Comparison of ENCODE assay signal across 9 cellular contexts in the genomic region with DNA sequence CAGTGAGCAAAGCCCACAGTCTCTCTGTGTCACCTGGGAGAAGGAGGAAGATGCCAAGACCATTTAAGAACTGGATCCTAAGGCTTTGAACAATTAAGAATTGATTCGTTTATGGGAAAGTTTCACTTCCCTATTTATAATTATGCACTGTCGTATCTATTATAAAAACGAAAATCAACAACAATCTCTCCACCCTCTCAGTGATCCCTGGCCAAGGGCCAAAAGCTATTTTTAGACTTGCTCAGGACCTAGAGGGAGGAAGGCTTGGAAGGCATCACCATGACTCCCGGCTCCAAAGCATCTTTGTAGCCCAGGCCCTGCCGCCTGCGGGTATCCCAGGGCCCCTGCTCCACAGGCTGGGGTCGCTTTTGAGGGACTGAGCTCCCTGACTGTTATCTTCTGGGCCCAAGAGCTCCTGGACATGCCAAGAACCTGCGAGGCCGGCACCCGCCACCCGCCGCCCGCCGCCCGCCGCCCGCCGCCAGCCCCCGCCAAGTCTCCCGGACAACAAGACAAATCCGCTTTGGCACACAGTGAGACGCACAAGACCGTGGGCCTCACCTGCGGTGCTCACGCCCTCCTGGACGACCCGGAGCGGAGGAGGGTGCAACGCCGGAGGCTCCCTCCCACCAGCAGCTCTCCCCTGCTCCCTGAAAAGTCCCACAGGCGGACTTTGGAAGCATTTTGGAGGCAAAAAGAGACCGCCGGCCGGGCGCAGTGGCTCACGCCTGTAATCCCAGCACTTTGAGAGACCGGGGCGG. TPM values are rescaled to one million over a fixed set of nuclear protein-coding genes. Genes with fewer than 3 reads are reported as not detected.
A peak's percentile ranks its signal among the peaks of the same experiment; 100 is the strongest.
DNase-seq lines count a peak whose midpoint lies in the region; ATAC-seq lines count a peak whose summit lies in the region.
"Had no signal": no experiment of that assay in that cellular context is flagged by ENCODE, and none has a peak within 500 bp of the region (broad histone marks: within the 10 kb centered on the region; RNA-seq: fewer than 3 reads in every experiment).

No MANE protein-coding gene starts in this region.

- H3K27me3 Mint-ChIP-seq in activated CD4-positive, alpha-beta T cell treated with anti-CD3 and anti-CD28 coated beads for 36 hours, result peaks cover 33% of the 10 kb centered on the region

- H3K4me3 ChIP-seq in ectodermal cell (ENCODE audit: insufficient read depth, low read depth, low read length), result peak overlapping the region; percentile 65

- 6 to 7% methylated on average over 37 to 38 of the region's 38 CpGs for WGBS in ectodermal cell, 2 experiments

- peaks cover 16% of the 10 kb centered on the region for H3K4me1 ChIP-seq in ectodermal cell (ENCODE audit: control insufficient read depth, insufficient read depth, low read length)

- ATAC-seq in activated CD4-positive, alpha-beta T cell treated with anti-CD3 and anti-CD28 coated beads for 36 hours, result no peak
- ATAC-seq in HG02571 (IDR thresholded peaks at IDR 0.05; ENCODE audit: unreplicated experiment), result no peak

- H3K27ac ChIP-seq in ectodermal cell (ENCODE audit: insufficient read depth, low read depth, low read length, poor library complexity, severe bottlenecking), result no peak overlapping the region

- intact Hi-C loops in activated CD4-positive, alpha-beta T cell treated with anti-CD3 and anti-CD28 coated beads for 36 hours (cut with DNase I, micrococcal nuclease), result loop anchor here in 1 of 2 experiments (1.0 kb wide), 4 partner anchors 18 to 388 kb away; a partner anchor contains a TSS

- H3K9me3 Mint-ChIP-seq in activated CD4-positive, alpha-beta T cell treated with anti-CD3 and anti-CD28 coated beads for 36 hours (ENCODE audit: low read depth), result no peaks in the 10 kb centered on the region
- H3K9me3 Mint-ChIP-seq: activated naive CD4-positive, alpha-beta T cell treated with anti-CD3 and anti-CD28 coated beads, Interleukin-2, amount 50 U/mL, for 72 hours had no signal

- peak overlapping the region; percentile 67 for H3K4me3 Mint-ChIP-seq in activated CD4-positive, alpha-beta T cell treated with anti-CD3 and anti-CD28 coated beads for 36 hours

- H3K4me1 Mint-ChIP-seq in activated CD4-positive, alpha-beta T cell treated with anti-CD3 and anti-CD28 coated beads for 36 hours, result peaks cover 3% of the 10 kb centered on the region

- no peaks in the 10 kb centered on the region for H3K36me3 Mint-ChIP-seq in activated CD4-positive, alpha-beta T cell treated with anti-CD3 and anti-CD28 coated beads for 36 hours (ENCODE audit: low read depth)
- H3K36me3 Mint-ChIP-seq: activated naive CD4-positive, alpha-beta T cell treated with anti-CD3 and anti-CD28 coated beads, Interleukin-2, amount 50 U/mL, for 72 hours had no signal

- H3K9me3 ChIP-seq in ectodermal cell (ENCODE audit: control insufficient read depth, low read length), result no peaks in the 10 kb centered on the region

- H3K27me3 ChIP-seq in ectodermal cell (ENCODE audit: control insufficient read depth, insufficient read depth, low read length, poor library complexity, severe bottlenecking), result peaks cover 15% of the 10 kb centered on the region

- CTCF ChIA-PET in activated CD4-positive, alpha-beta T cell treated with anti-CD3 and anti-CD28 coated beads for 36 hours (lab: Charles Lee), result interaction anchor here (0.7 kb wide), 1 partner anchor 245 kb away, joined by 4 read pairs; no protein-coding TSS in a partner anchor

- no peaks in the 10 kb centered on the region for H3K36me3 ChIP-seq in ectodermal cell (ENCODE audit: control insufficient read depth, insufficient read depth, low read length)

- POLR2A ChIA-PET in activated CD4-positive, alpha-beta T cell treated with anti-CD3 and anti-CD28 coated beads for 36 hours (lab: Charles Lee), result no interaction called here

- H3K27ac Mint-ChIP-seq in activated CD4-positive, alpha-beta T cell treated with anti-CD3 and anti-CD28 coated beads for 36 hours, result no peak overlapping the region
- H3K27ac Mint-ChIP-seq: activated naive CD4-positive, alpha-beta T cell treated with anti-CD3 and anti-CD28 coated beads, Interleukin-2, amount 50 U/mL, for 72 hours had no signal

- no peak for DNase-seq in activated CD4-positive, alpha-beta T cell treated with anti-CD3 and anti-CD28 coated beads for 36 hours
- DNase-seq in activated CD4-positive, alpha-beta T cell treated with anti-CD3 and anti-CD28 coated beads for 48 hours, result no peak
- DNase-seq in OCI-M1 (lab: John Stamatoyannopoulos, UW) (peak; percentile 28), mucosa of gallbladder (ENCODE audit: low spot score) (peak; percentile 83), NCI-H1048 (lab: John Stamatoyannopoulos, UW) (no peak)
- DNase-seq in central memory CD4-positive, alpha-beta T cell, result no peak

RNA-seq across cellular contexts. Expression of a gene that starts 1.2 kb away (rescaled TPM):
- total RNA-seq in activated CD4-positive, alpha-beta T cell treated with anti-CD3 and anti-CD28 coated beads for 36 hours, result 1 to 10 TPM; 5.1 to 5.7 TPM
- polyA plus RNA-seq in ectodermal cell (2013, experiment 1 of 4), result 18.3 TPM
- 19.9 TPM for polyA plus RNA-seq in ectodermal cell (2013, experiment 2 of 4)
- 16.1 TPM for polyA plus RNA-seq in ectodermal cell (2013, experiment 3 of 4)
- polyA plus RNA-seq in ectodermal cell (2013, experiment 4 of 4), result 16.9 TPM
- 50.4 TPM for total RNA-seq in mucosa of gallbladder

RNA-seq across cellular contexts. Expression of a gene that starts 17.4 kb away (rescaled TPM):
- 10 to 100 TPM in 1 of 2 experiments, 1 to 10 TPM in 1; 9.5 to 11.1 TPM for total RNA-seq in activated CD4-positive, alpha-beta T cell treated with anti-CD3 and anti-CD28 coated beads for 36 hours
- polyA plus RNA-seq in ectodermal cell (2013, experiment 1 of 4), result 11.9 TPM
- polyA plus RNA-seq in ectodermal cell (2013, experiment 2 of 4), result 11.3 TPM
- polyA plus RNA-seq in ectodermal cell (2013, experiment 3 of 4), result 9.9 TPM
- 10.4 TPM for polyA plus RNA-seq in ectodermal cell (2013, experiment 4 of 4)
- 7.6 TPM for total RNA-seq in mucosa of gallbladder

Comparison
In these comparisons a context has a peak if more than half of its experiments do, and no peak if none do; other contexts are left out.
1. DNase-seq: peak in OCI-M1 (single experiment) and mucosa of gallbladder (single experiment); none in activated CD4-positive, alpha-beta T cell treated with anti-CD3 and anti-CD28 coated beads for 36 hours (single experiment), activated CD4-positive, alpha-beta T cell treated with anti-CD3 and anti-CD28 coated beads for 48 hours (single experiment), central memory CD4-positive, alpha-beta T cell (single experiment) and NCI-H1048 (single experiment).